Comparison of ENCODE assay signal across 12 cellular contexts in the genomic region with DNA sequence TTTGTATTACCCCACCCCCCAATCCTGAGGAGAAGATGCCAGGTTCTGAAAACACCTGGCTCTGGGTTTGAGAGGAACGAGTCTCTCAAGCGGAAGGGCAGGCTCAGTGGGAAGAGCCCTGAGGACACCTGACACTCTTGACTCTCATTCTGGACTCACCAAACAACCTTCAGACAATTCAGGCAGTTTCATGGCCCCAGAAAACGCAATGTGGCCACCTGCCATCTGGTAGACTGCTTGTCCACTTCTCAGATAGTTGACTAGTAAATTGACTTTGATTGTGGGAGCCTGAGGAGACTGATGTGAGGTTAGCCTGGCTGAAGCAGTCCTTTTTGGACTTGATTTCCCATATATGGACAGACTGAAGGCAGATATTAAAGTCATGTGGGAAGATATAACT.
DNase-seq lines count a peak whose midpoint lies in the region; ATAC-seq lines count a peak whose summit lies in the region.
"Had no signal": no experiment of that assay in that cellular context is flagged by ENCODE, and none has a peak within 500 bp of the region (broad histone marks: within the 10 kb centered on the region; RNA-seq: fewer than 3 reads in every experiment).

No MANE protein-coding gene starts in this region.

- peak; percentile 42 for DNase-seq in activated CD8-positive, alpha-beta memory T cell treated with anti-CD3 and anti-CD28 coated beads for 24 hours
- DNase-seq in activated CD8-positive, alpha-beta memory T cell treated with anti-CD3 and anti-CD28 coated beads, Interleukin-2, amount 50 U/mL, for 48 hours: no peak
- DNase-seq in OCI-M1 (lab: John Stamatoyannopoulos, UW) (peak; percentile 2), islet precursor cell (peak; percentile 29), ureter (ENCODE audit: low spot score) (peak; percentile 8)
- no peak for DNase-seq in central memory CD4-positive, alpha-beta T cell
- DNase-seq: 8988T; CD4-positive, alpha-beta memory T cell; DMS79 treated with DMSO at 0.1 percent for 48 hours; GF-D8; H9 had no signal

- no peak for ATAC-seq in GM19035 (IDR thresholded peaks at IDR 0.05; ENCODE audit: unreplicated experiment)

Comparison
In these comparisons a context has a peak if more than half of its experiments do, and no peak if none do; other contexts are left out.
1. DNase-seq: peak in activated CD8-positive, alpha-beta memory T cell treated with anti-CD3 and anti-CD28 coated beads for 24 hours (single experiment), OCI-M1 (single experiment), islet precursor cell (single experiment) and ureter (single experiment); none in activated CD8-positive, alpha-beta memory T cell treated with anti-CD3 and anti-CD28 coated beads, Interleukin-2, amount 50 U/mL, for 48 hours (single experiment) and central memory CD4-positive, alpha-beta T cell (single experiment).